ENCODE assay signal across 30 cellular contexts in genomic region chr18:55326134-55326533, GRCh38.
DNase-seq lines count a peak whose midpoint lies in the region; ATAC-seq, FAIRE-seq and TF ChIP-seq lines count a peak whose summit lies in the region.
"Had no signal": no experiment of that assay in that cellular context is flagged by ENCODE, and none has a peak within 500 bp of the region (broad histone marks: within the 10 kb centered on the region; RNA-seq: fewer than 3 reads in every experiment).

No MANE protein-coding gene starts in this region.

- no peaks in the 10 kb centered on the region for H3K36me3 Mint-ChIP-seq in nephron (ENCODE audit: low read depth)

- H3K27me3 Mint-ChIP-seq in nephron (ENCODE audit: low read depth): no peaks in the 10 kb centered on the region

- no peak for TF ChIP-seq CTCF in nephron (IDR thresholded peaks at IDR 0.05; ENCODE audit: unreplicated experiment in 3 of 3)
- no peak for TF ChIP-seq CTCF in GM10266 (IDR thresholded peaks at IDR 0.05; ENCODE audit: control insufficient read depth, insufficient read depth, low read depth, missing control alignments)

- peak overlapping the region in 2 of 3 experiments; percentile 6 to 22 for H3K27ac Mint-ChIP-seq in nephron
- H3K27ac Mint-ChIP-seq: activated CD4-positive, alpha-beta T cell treated with anti-CD3 and anti-CD28 coated beads, Interleukin-2, amount 10 ng/mL, durations not matched to agents 7 days and 5 days; activated naive CD8-positive, alpha-beta T cell treated with anti-CD3 and anti-CD28 coated beads, Interleukin-2, amount 50 U/mL, for 24 hours; GM23338; nephron progenitor cell had no signal

- no peak overlapping the region for H3K4me3 Mint-ChIP-seq in nephron
- H3K4me3 Mint-ChIP-seq: activated CD4-positive, alpha-beta T cell treated with anti-CD3 and anti-CD28 coated beads, Interleukin-2, amount 10 ng/mL, durations not matched to agents 7 days and 5 days; activated naive CD8-positive, alpha-beta T cell treated with anti-CD3 and anti-CD28 coated beads, Interleukin-2, amount 50 U/mL, for 24 hours; activated T-cell treated with anti-CD3 and anti-CD28 coated beads, Interleukin-2, amount 50 U/mL, for 4 hours; GM23338; nephron progenitor cell had no signal

- peak; percentile 67 for FAIRE-seq in GM12891 (lab: Jason Lieb, UNC)
- FAIRE-seq: endothelial cell of umbilical vein had no signal

- DNase-seq in NCI-H82 (lab: John Stamatoyannopoulos, UW) (peak; percentile 11), NCI-H82 treated with DMSO at 0.1 percent for 48 hours (lab: John Stamatoyannopoulos, UW; ENCODE audit: unreplicated experiment) (no peak), GM12891 (ENCODE audit: insufficient read length, low spot score) (no peak), RPMI8226 (peak; percentile 30), GM10266 (ENCODE audit: extremely low spot score) (no peak)
- DNase-seq: activated CD4-positive, alpha-beta T cell treated with anti-CD3 and anti-CD28 coated beads, Interleukin-2, amount 10 ng/mL, durations not matched to agents 7 days and 5 days; activated naive CD8-positive, alpha-beta T cell treated with anti-CD3 and anti-CD28 coated beads, Interleukin-2, amount 50 U/mL, for 24 hours; activated T-cell treated with anti-CD3 and anti-CD28 coated beads, Interleukin-2, amount 50 U/mL, for 4 hours; BE2C; cerebellar nuclear complex; COR-L47; DMS79 treated with DMSO at 0.1 percent for 48 hours; islet precursor cell; Kasumi-1; mucosa of descending colon; NCI-H1694 treated with DMSO at 0.1 percent for 48 hours; NCI-H226; NCI-H774; nephron progenitor cell; PC-9; SHP77 treated with DMSO at 0.1 percent for 48 hours; stimulated activated CD4-positive, alpha-beta T cell treated with anti-CD3 and anti-CD28 coated beads, Interleukin-1b, Interleukin-23, amount 100 ng/mL, for 48 hours; SW 1271; T1000; transverse colon had no signal

- TF ChIP-seq POLR2A in GM12891 (IDR thresholded peaks at IDR 0.05; ENCODE audit: low read depth, low read length): no peak

- ATAC-seq in HG03520 (IDR thresholded peaks at IDR 0.05; ENCODE audit: unreplicated experiment) (no peak), GM21619 (IDR thresholded peaks at IDR 0.05; ENCODE audit: unreplicated experiment) (no peak)
- ATAC-seq: activated naive CD8-positive, alpha-beta T cell treated with anti-CD3 and anti-CD28 coated beads, Interleukin-2, amount 50 U/mL, for 24 hours; activated T-cell treated with anti-CD3 and anti-CD28 coated beads, Interleukin-2, amount 50 U/mL, for 4 hours; GM23338; mucosa of descending colon had no signal

- H3K4me1 Mint-ChIP-seq in nephron: peaks cover 19% of the 10 kb centered on the region

- no peaks in the 10 kb centered on the region for H3K9me3 Mint-ChIP-seq in nephron
- H3K9me3 Mint-ChIP-seq: activated CD4-positive, alpha-beta T cell treated with anti-CD3 and anti-CD28 coated beads, Interleukin-2, amount 10 ng/mL, durations not matched to agents 7 days and 5 days; activated naive CD8-positive, alpha-beta T cell treated with anti-CD3 and anti-CD28 coated beads, Interleukin-2, amount 50 U/mL, for 24 hours; activated T-cell treated with anti-CD3 and anti-CD28 coated beads, Interleukin-2, amount 50 U/mL, for 4 hours; GM23338; nephron progenitor cell had no signal

TF ChIP-seq in GM12891, 5 proteins besides CTCF, POLR2A, EP300 and RAD21:
- TF ChIP-seq POLR2AphosphoS5 (IDR thresholded peaks at IDR 0.05; ENCODE audit: low read depth, low read length): no peak
- TF ChIP-seq POU2F2 (IDR thresholded peaks at IDR 0.05; ENCODE audit: low read depth, low read length): no peak
- no peak for TF ChIP-seq SPI1 (IDR thresholded peaks at IDR 0.05; ENCODE audit: low read depth, low read length)
- no peak for TF ChIP-seq TAF1 (IDR thresholded peaks at IDR 0.05; ENCODE audit: low read depth, low read length)
- TF ChIP-seq PAX5 (IDR thresholded peaks at IDR 0.05; ENCODE audit: insufficient read depth, low read length, severe bottlenecking): no peak
TF ChIP-seq in GM12891: peak in this region for 0.

Comparison
In these comparisons a context has a peak if more than half of its experiments do, and no peak if none do; other contexts are left out.
1. DNase-seq: peak in NCI-H82 (single experiment) and RPMI8226 (single experiment); none in NCI-H82 treated with DMSO at 0.1 percent for 48 hours (single experiment), GM12891 (single experiment) and GM10266 (single experiment).